Comparison of ENCODE assay signal across 1 cellular context in the genomic region with DNA sequence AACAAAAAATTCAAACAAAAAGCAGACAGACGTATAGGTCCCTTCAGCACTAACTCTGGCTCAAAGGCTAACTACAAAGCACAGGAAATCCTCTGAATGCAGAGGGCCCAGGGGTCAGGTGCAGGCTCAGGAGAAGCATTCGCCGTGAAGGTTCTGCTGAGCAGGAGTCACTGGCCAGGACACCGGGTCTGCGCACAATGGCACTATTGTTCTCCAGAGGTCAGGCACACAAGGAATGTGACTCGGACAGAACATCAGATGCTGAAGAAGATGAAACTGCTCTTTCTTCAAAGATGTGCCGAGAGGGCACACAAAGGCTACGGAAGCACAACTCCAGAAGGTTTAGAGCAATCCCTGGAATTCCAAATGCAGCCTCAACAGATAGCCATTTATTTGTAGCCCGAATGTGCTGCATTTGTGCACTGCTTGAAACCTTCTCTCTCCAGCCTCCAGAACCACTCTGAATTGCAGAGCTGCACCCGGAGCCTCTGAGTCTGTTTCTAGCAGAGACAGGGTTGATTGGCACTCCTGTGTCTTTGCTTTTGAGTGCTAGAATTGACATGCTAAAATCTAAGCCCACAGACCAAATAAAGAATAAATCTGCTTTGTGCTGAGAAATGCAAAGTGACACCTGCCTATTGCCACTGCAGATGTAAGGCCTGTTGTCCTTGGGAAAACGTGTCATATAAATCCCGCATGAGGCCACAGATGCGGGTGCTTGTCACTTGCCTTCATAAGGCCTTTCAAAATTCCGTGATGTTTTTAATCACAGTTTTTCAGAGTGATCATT.
TF ChIP-seq lines count a peak whose summit lies in the region.

No MANE protein-coding gene starts in this region.

TF ChIP-seq in SK-N-SH treated with all-trans-retinoic acid at 6 μM for 48 hours, 23 proteins besides CTCF, POLR2A, EP300 and RAD21 (continued from another document):
- TF ChIP-seq, protein P1, sequence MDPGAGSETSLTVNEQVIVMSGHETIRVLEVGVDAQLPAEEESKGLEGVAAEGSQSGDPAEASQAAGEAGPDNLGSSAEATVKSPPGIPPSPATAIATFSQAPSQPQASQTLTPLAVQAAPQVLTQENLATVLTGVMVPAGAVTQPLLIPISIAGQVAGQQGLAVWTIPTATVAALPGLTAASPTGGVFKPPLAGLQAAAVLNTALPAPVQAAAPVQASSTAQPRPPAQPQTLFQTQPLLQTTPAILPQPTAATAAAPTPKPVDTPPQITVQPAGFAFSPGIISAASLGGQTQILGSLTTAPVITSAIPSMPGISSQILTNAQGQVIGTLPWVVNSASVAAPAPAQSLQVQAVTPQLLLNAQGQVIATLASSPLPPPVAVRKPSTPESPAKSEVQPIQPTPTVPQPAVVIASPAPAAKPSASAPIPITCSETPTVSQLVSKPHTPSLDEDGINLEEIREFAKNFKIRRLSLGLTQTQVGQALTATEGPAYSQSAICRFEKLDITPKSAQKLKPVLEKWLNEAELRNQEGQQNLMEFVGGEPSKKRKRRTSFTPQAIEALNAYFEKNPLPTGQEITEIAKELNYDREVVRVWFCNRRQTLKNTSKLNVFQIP (CRISPR knock-in tag; IDR thresholded peaks at IDR 0.05; ENCODE audit: borderline replicate concordance, low read depth), result no peak
- no peak; the same call in 1 of the 2 replicates for TF ChIP-seq ISL1 (CRISPR knock-in tag; IDR thresholded peaks at IDR 0.05)
- no peak for TF ChIP-seq TOX (CRISPR knock-in tag; IDR thresholded peaks at IDR 0.05; ENCODE audit: borderline replicate concordance)
- TF ChIP-seq ZFP30 (CRISPR knock-in tag; IDR thresholded peaks at IDR 0.05), result no peak
- TF ChIP-seq TSHZ2 (CRISPR knock-in tag; IDR thresholded peaks at IDR 0.05), result no peak
- TF ChIP-seq PATZ1 (CRISPR knock-in tag; IDR thresholded peaks at IDR 0.05; ENCODE audit: borderline replicate concordance), result no peak
- no peak for TF ChIP-seq CSRNP3 (CRISPR knock-in tag; IDR thresholded peaks at IDR 0.05)
- no peak for TF ChIP-seq RARB (CRISPR knock-in tag; IDR thresholded peaks at IDR 0.05)
- peak; percentile 68 for TF ChIP-seq ESRRG (CRISPR knock-in tag; IDR thresholded peaks at IDR 0.05)
- no peak for TF ChIP-seq OSR1 (CRISPR knock-in tag; IDR thresholded peaks at IDR 0.05)
- no peak for TF ChIP-seq ZC3H10 (CRISPR knock-in tag; IDR thresholded peaks at IDR 0.05)
- TF ChIP-seq ZFP3 (CRISPR knock-in tag; IDR thresholded peaks at IDR 0.05), result 0 out of 2 replicates have a peak, but pooled peaks have one; percentile 26
- 0 out of 2 replicates have a peak, but pooled peaks have one; percentile 28 for TF ChIP-seq CREB5 (CRISPR knock-in tag; IDR thresholded peaks at IDR 0.05; ENCODE audit: low read depth)
- TF ChIP-seq ARNTL (CRISPR knock-in tag; IDR thresholded peaks at IDR 0.05; ENCODE audit: borderline replicate concordance, low read depth), result no peak
- TF ChIP-seq ZNF565 (CRISPR knock-in tag; conservative IDR thresholded peaks at IDR 0.05; ENCODE audit: low read depth), result no peak
- no peak for TF ChIP-seq BACH2 (CRISPR knock-in tag; IDR thresholded peaks at IDR 0.05; ENCODE audit: borderline replicate concordance)
- TF ChIP-seq SNAI2 (CRISPR knock-in tag; IDR thresholded peaks at IDR 0.05), result no peak; the same call in 1 of the 2 replicates
